Comparison of ENCODE assay signal across 24 cellular contexts in the genomic region with DNA sequence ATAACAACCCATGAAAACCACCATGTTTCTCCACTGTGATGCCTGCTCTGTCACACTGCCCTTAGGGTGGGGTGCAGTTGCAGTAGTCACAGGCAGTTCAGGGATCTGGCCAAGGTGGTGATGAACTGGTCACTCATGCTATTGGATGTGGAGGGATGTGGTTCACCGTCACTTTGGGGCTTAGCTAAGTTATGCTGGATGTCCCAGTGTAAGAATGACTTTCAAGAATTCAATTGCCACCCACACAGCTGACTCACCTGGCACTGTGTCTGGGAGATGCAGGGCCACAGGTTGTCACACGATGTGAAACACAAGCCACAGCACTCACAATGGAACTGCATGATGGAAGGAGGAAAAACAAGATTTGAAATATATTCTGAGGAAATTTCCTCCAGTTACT.
DNase-seq lines count a peak whose midpoint lies in the region; ATAC-seq and TF ChIP-seq lines count a peak whose summit lies in the region.
"Had no signal": no experiment of that assay in that cellular context is flagged by ENCODE, and none has a peak within 500 bp of the region (broad histone marks: within the 10 kb centered on the region; RNA-seq: fewer than 3 reads in every experiment).

No MANE protein-coding gene starts in this region.

- H3K9me2 ChIP-seq in HCT116 (ENCODE audit: insufficient read depth): no peaks in the 10 kb centered on the region

- POLR2A ChIA-PET in HCT116 (lab: Charles Lee): no interaction called here

- no peaks in the 10 kb centered on the region for H3K36me3 Mint-ChIP-seq in activated CD4-positive, alpha-beta T cell treated with anti-CD3 and anti-CD28 coated beads, Interleukin-2, amount 10 ng/mL, durations not matched to agents 24 days and 14 days (ENCODE audit: low read depth)
- H3K36me3 Mint-ChIP-seq in activated naive CD8-positive, alpha-beta T cell treated with anti-CD3 and anti-CD28 coated beads, Interleukin-2, amount 50 U/mL, for 24 hours (ENCODE audit: low read depth): no peaks in the 10 kb centered on the region
- H3K36me3 Mint-ChIP-seq in chondrocyte (ENCODE audit: low read depth) (peaks cover 3% of the 10 kb centered on the region), mesothelial cell of epicardium (no peaks in the 10 kb centered on the region)
- H3K36me3 Mint-ChIP-seq: naive thymus-derived CD4-positive, alpha-beta T cell had no signal

- H3K79me2 ChIP-seq in HCT116 (ENCODE audit: insufficient read depth, low read length): no peaks in the 10 kb centered on the region

- peaks cover 0 to 7% of the 10 kb centered on the region in 2 experiments; a peak in 2 of 4 replicates for H3K4me1 ChIP-seq in HCT116 (ENCODE audit: control insufficient read depth in 1 of 2, insufficient read depth in 2 of 2, low read length in 2 of 2)
- H3K4me1 ChIP-seq: A549 had no signal

- H2AFZ ChIP-seq in HCT116 (ENCODE audit: low read depth, low read length, poor library complexity, severe bottlenecking): no peak overlapping the region

- ATAC-seq in HCT116: peak; percentile 42; the same call in 1 of the 2 replicates
- peak; percentile 87 for ATAC-seq in activated naive CD8-positive, alpha-beta T cell treated with anti-CD3 and anti-CD28 coated beads, Interleukin-2, amount 50 U/mL, for 24 hours
- ATAC-seq: A549; left cardiac atrium; naive thymus-derived CD4-positive, alpha-beta T cell; right cardiac atrium; SK-N-SH treated with all-trans-retinoic acid at 6 μM for 48 hours had no signal

- no peak overlapping the region for H3K4me2 ChIP-seq in HCT116 (ENCODE audit: low read length)
- H3K4me2 ChIP-seq: A549, KMS-11 had no signal

- no peaks in the 10 kb centered on the region for H4K20me1 ChIP-seq in HCT116 (ENCODE audit: insufficient read depth)

- no peak for TF ChIP-seq RAD21 in HCT116 (IDR thresholded peaks at IDR 0.05; ENCODE audit: low read depth)

- DNase-seq in activated CD4-positive, alpha-beta T cell treated with anti-CD3 and anti-CD28 coated beads, Interleukin-2, amount 50 U/mL, for 48 hours: peak; percentile 28 to 54
- DNase-seq in activated CD4-positive, alpha-beta T cell treated with anti-CD3 and anti-CD28 coated beads, Interleukin-2, amount 10 ng/mL, durations not matched to agents 24 days and 14 days: no peak
- no peak for DNase-seq in HCT116 (ENCODE audit: low read depth, low spot score)
- DNase-seq in activated naive CD8-positive, alpha-beta T cell treated with anti-CD3 and anti-CD28 coated beads, Interleukin-2, amount 50 U/mL, for 24 hours: peak; percentile 23
- peak; percentile 1 to 8 for DNase-seq in stimulated activated CD4-positive, alpha-beta T cell treated with anti-CD3 and anti-CD28 coated beads, Interleukin-2, amount 100 ng/mL, for 48 hours
- no peak for DNase-seq in NCI-H2081 (lab: John Stamatoyannopoulos, UW)
- DNase-seq in chondrocyte (ENCODE audit: low spot score): no peak
- DNase-seq in mesothelial cell of epicardium (ENCODE audit: low spot score in 2 of 2, unreplicated experiment in 2 of 2): no peak
- DNase-seq: activated gamma-delta T cell treated with Interleukin-2 at 50 U/mL for 16 hours; aorta; central memory CD4-positive, alpha-beta T cell; DND-41; dorsolateral prefrontal cortex; left cardiac atrium; mesendoderm; naive thymus-derived CD4-positive, alpha-beta T cell; NCI-H1694 treated with DMSO at 0.1 percent for 48 hours; right cardiac atrium; substantia nigra; T-helper 9 cell had no signal

- no peaks in the 10 kb centered on the region for H3K9me3 ChIP-seq in HCT116 (ENCODE audit: control insufficient read depth in 1 of 2, insufficient read depth in 1 of 2, low read depth in 1 of 2, low read length in 2 of 2)
- H3K9me3 ChIP-seq: A549 had no signal

- no peak for TF ChIP-seq CTCF in HCT116 (IDR thresholded peaks at IDR 0.05 in 2 of 3, conservative IDR thresholded peaks at IDR 0.05 in 1 of 3; ENCODE audit: borderline replicate concordance in 1 of 3, insufficient read depth in 1 of 3, low read depth in 2 of 3, low read length in 2 of 3)
- no peak for TF ChIP-seq CTCF in chondrocyte (IDR thresholded peaks at IDR 0.05)
- no peak for TF ChIP-seq CTCF in mesothelial cell of epicardium (IDR thresholded peaks at IDR 0.05; ENCODE audit: unreplicated experiment)

- TF ChIP-seq POLR2A in HCT116 (IDR thresholded peaks at IDR 0.05; ENCODE audit: borderline replicate concordance, extremely low read depth, insufficient read depth, insufficient read length): no peak

- H3K27me3 Mint-ChIP-seq in activated CD4-positive, alpha-beta T cell treated with anti-CD3 and anti-CD28 coated beads, Interleukin-2, amount 10 ng/mL, durations not matched to agents 24 days and 14 days: peaks cover 2% of the 10 kb centered on the region
- H3K27me3 Mint-ChIP-seq in activated naive CD8-positive, alpha-beta T cell treated with anti-CD3 and anti-CD28 coated beads, Interleukin-2, amount 50 U/mL, for 24 hours: peaks cover 6% of the 10 kb centered on the region
- H3K27me3 Mint-ChIP-seq in chondrocyte (ENCODE audit: low read depth): no peaks in the 10 kb centered on the region
- H3K27me3 Mint-ChIP-seq in mesothelial cell of epicardium (ENCODE audit: low read depth): no peaks in the 10 kb centered on the region

- CTCF ChIA-PET in HCT116 (lab: Charles Lee): no interaction called here

- no TSS peak for BruUV-seq in HCT116 (replicated peaks; lab: Mats Ljungman, UMichigan)

- H3K27ac Mint-ChIP-seq in activated CD4-positive, alpha-beta T cell treated with anti-CD3 and anti-CD28 coated beads, Interleukin-2, amount 10 ng/mL, durations not matched to agents 24 days and 14 days: no peak overlapping the region
- no peak overlapping the region for H3K27ac Mint-ChIP-seq in activated naive CD8-positive, alpha-beta T cell treated with anti-CD3 and anti-CD28 coated beads, Interleukin-2, amount 50 U/mL, for 24 hours
- H3K27ac Mint-ChIP-seq in chondrocyte (ENCODE audit: unreplicated experiment) (no peak overlapping the region), mesothelial cell of epicardium (no peak overlapping the region)
- H3K27ac Mint-ChIP-seq: B cell; naive thymus-derived CD4-positive, alpha-beta T cell had no signal

- no peaks in the 10 kb centered on the region for H3K4me1 Mint-ChIP-seq in activated CD4-positive, alpha-beta T cell treated with anti-CD3 and anti-CD28 coated beads, Interleukin-2, amount 10 ng/mL, durations not matched to agents 24 days and 14 days
- no peaks in the 10 kb centered on the region for H3K4me1 Mint-ChIP-seq in activated naive CD8-positive, alpha-beta T cell treated with anti-CD3 and anti-CD28 coated beads, Interleukin-2, amount 50 U/mL, for 24 hours
- H3K4me1 Mint-ChIP-seq in chondrocyte (ENCODE audit: low read depth) (no peaks in the 10 kb centered on the region), mesothelial cell of epicardium (no peaks in the 10 kb centered on the region)
- H3K4me1 Mint-ChIP-seq: B cell had no signal

- H3K4me3 Mint-ChIP-seq in activated CD4-positive, alpha-beta T cell treated with anti-CD3 and anti-CD28 coated beads, Interleukin-2, amount 10 ng/mL, durations not matched to agents 24 days and 14 days: no peak overlapping the region
- H3K4me3 Mint-ChIP-seq in activated naive CD8-positive, alpha-beta T cell treated with anti-CD3 and anti-CD28 coated beads, Interleukin-2, amount 50 U/mL, for 24 hours: no peak overlapping the region
- no peak overlapping the region for H3K4me3 Mint-ChIP-seq in chondrocyte (ENCODE audit: unreplicated experiment)
- no peak overlapping the region for H3K4me3 Mint-ChIP-seq in mesothelial cell of epicardium
- H3K4me3 Mint-ChIP-seq: B cell; naive thymus-derived CD4-positive, alpha-beta T cell had no signal

- no peaks in the 10 kb centered on the region for H3K36me3 ChIP-seq in HCT116 (ENCODE audit: control insufficient read depth in 1 of 2, insufficient read depth in 2 of 2, low read length in 2 of 2)

- no peak overlapping the region for H3K9ac ChIP-seq in HCT116 (ENCODE audit: low read length)
- H3K9ac ChIP-seq: KMS-11 had no signal

- H3K4me3 ChIP-seq in HCT116 (replicated peaks in 1 of 2; ENCODE audit: low read depth in 1 of 2, low read length in 2 of 2): no peak overlapping the region
- H3K4me3 ChIP-seq: A549, dorsolateral prefrontal cortex had no signal

- H3K27me3 ChIP-seq in HCT116 (ENCODE audit: insufficient read depth, low read length): no peaks in the 10 kb centered on the region
- H3K27me3 ChIP-seq: dorsolateral prefrontal cortex had no signal

- H3K27ac ChIP-seq in HCT116 (ENCODE audit: low read depth, low read length): no peak overlapping the region
- H3K27ac ChIP-seq: A549, dorsolateral prefrontal cortex, KMS-11 had no signal

- peaks cover 9% of the 10 kb centered on the region for H3K9me3 Mint-ChIP-seq in activated CD4-positive, alpha-beta T cell treated with anti-CD3 and anti-CD28 coated beads, Interleukin-2, amount 10 ng/mL, durations not matched to agents 24 days and 14 days
- H3K9me3 Mint-ChIP-seq in activated naive CD8-positive, alpha-beta T cell treated with anti-CD3 and anti-CD28 coated beads, Interleukin-2, amount 50 U/mL, for 24 hours: no peaks in the 10 kb centered on the region
- H3K9me3 Mint-ChIP-seq in chondrocyte (ENCODE audit: low read depth) (peaks cover 8% of the 10 kb centered on the region), mesothelial cell of epicardium (peaks cover 13% of the 10 kb centered on the region)

- intact Hi-C loops in activated CD4-positive, alpha-beta T cell treated with anti-CD3 and anti-CD28 coated beads, Interleukin-2, amount 10 ng/mL, durations not matched to agents 24 days and 14 days (cut with micrococcal nuclease): no loop called here
- intact Hi-C loops in HCT116 (cut with micrococcal nuclease): no loop called here

- RAD21 ChIA-PET in HCT116 (lab: Charles Lee; ENCODE audit: low non-redundant PET in 1 of 2, low total read pairs in 2 of 2, uncharacterized antibody in 2 of 2, unreplicated experiment in 2 of 2): no interaction called here

TF ChIP-seq in HCT116, 20 proteins besides CTCF, POLR2A, EP300 and RAD21:
- TF ChIP-seq SIN3A (IDR thresholded peaks at IDR 0.05; ENCODE audit: low read depth) (no peak), EGR1 (IDR thresholded peaks at IDR 0.05; ENCODE audit: low read depth) (peak; percentile 48; the same call in 1 of the 2 replicates)

Comparison
In these comparisons a context has a peak if more than half of its experiments do, and no peak if none do; other contexts are left out.
1. DNase-seq: peak in activated CD4-positive, alpha-beta T cell treated with anti-CD3 and anti-CD28 coated beads, Interleukin-2, amount 50 U/mL, for 48 hours (2 of 2), activated naive CD8-positive, alpha-beta T cell treated with anti-CD3 and anti-CD28 coated beads, Interleukin-2, amount 50 U/mL, for 24 hours (single experiment) and stimulated activated CD4-positive, alpha-beta T cell treated with anti-CD3 and anti-CD28 coated beads, Interleukin-2, amount 100 ng/mL, for 48 hours (2 of 2); none in activated CD4-positive, alpha-beta T cell treated with anti-CD3 and anti-CD28 coated beads, Interleukin-2, amount 10 ng/mL, durations not matched to agents 24 days and 14 days (single experiment), HCT116 (single experiment), NCI-H2081 (0 of 2), chondrocyte (single experiment) and mesothelial cell of epicardium (0 of 2).